ENCODE assay signal across 7 cellular contexts in the genomic region with DNA sequence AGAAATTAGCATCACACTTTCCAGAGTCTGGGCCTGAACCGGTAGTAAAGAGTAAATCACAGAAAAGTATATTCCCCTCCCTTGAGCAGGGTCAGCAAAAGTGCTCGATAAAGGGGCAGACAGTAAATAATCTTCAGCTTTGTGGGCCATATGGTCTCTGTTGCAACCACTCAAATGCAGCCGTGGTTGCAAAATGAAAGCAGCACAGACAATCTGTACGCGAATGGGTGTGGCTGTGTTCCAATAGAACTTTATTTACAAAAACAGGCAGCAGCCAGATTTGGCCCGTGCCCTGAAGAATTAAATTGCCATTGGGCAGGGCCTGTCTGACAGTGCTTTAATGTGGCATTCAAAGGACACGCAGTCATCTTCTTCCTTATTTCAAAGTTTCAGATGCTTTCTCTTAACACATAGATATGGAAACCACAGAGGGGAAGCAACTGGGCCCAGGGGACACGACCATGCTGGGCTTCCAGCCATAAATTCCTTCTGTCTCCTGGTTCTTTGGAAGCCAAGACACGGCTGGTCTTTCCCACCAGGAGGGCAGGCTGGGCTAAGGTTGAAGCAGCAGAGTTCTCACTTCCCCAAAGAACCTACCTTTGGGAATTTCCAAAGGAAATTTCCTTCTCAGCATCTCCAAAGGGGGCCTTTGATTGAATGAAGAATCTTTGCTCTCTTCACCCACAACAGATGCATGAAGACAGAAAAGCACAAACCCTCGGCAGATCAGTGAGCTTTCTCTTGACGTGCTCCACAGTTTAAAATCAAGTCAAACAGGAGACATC.
DNase-seq lines count a peak whose midpoint lies in the region; ATAC-seq and TF ChIP-seq lines count a peak whose summit lies in the region.

No MANE protein-coding gene starts in this region.

- H3K4me2 ChIP-seq in Loucy (ENCODE audit: low read depth, low read length, poor library complexity, severe bottlenecking), result peak overlapping the region; percentile 57

- peak; percentile 67 for ATAC-seq in upper lobe of right lung
- no peak for ATAC-seq in HG03565 (IDR thresholded peaks at IDR 0.05; ENCODE audit: unreplicated experiment)

- intact Hi-C loops in activated CD4-positive, alpha-beta memory T cell treated with anti-CD3 and anti-CD28 coated beads for 36 hours (cut with micrococcal nuclease), result loop anchor here (5.0 kb wide), 1 partner anchor 153 kb away; no protein-coding TSS in a partner anchor
- intact Hi-C loops in upper lobe of right lung (cut with DNase I), result no loop called here

- no peak overlapping the region for H3K4me3 Mint-ChIP-seq in activated CD4-positive, alpha-beta memory T cell treated with anti-CD3 and anti-CD28 coated beads for 36 hours

- H3K36me3 Mint-ChIP-seq in activated CD4-positive, alpha-beta memory T cell treated with anti-CD3 and anti-CD28 coated beads for 36 hours, result no peaks in the 10 kb centered on the region

- POLR2A ChIA-PET in activated CD4-positive, alpha-beta memory T cell treated with anti-CD3 and anti-CD28 coated beads for 36 hours (lab: Charles Lee), result no interaction called here

- H3F3A ChIP-seq in Loucy (ENCODE audit: low read depth), result no peaks in the 10 kb centered on the region

- H3K79me2 ChIP-seq in Loucy (ENCODE audit: insufficient read depth, low read length), result no peaks in the 10 kb centered on the region

- no peaks in the 10 kb centered on the region for H4K20me1 ChIP-seq in Loucy (ENCODE audit: insufficient read depth, low read length, poor library complexity, severe bottlenecking)

- no peaks in the 10 kb centered on the region for H3K27me3 Mint-ChIP-seq in activated CD4-positive, alpha-beta memory T cell treated with anti-CD3 and anti-CD28 coated beads for 36 hours

- H3K9ac ChIP-seq in Loucy (ENCODE audit: low read depth, low read length, poor library complexity, severe bottlenecking), result no peak overlapping the region

- peak; percentile 74 for DNase-seq in GM03348 (ENCODE audit: low spot score)
- peak; percentile 19 for DNase-seq in activated CD4-positive, alpha-beta memory T cell treated with anti-CD3 and anti-CD28 coated beads for 36 hours
- DNase-seq in inferior parietal cortex (ENCODE audit: extremely low spot score), result peak; percentile 57
- no peak for DNase-seq in upper lobe of right lung
- DNase-seq in DMS53 (lab: John Stamatoyannopoulos, UW), result no peak

- H3K9me3 ChIP-seq in Loucy (ENCODE audit: insufficient read depth, low read depth, low read length) (no peaks in the 10 kb centered on the region), upper lobe of right lung (no peaks in the 10 kb centered on the region)

- peak overlapping the region; percentile 63 for H3K27ac ChIP-seq in upper lobe of right lung

- H3K9me2 ChIP-seq in Loucy (replicated peaks; ENCODE audit: low read depth, low read length), result no peaks in the 10 kb centered on the region

- H3K4me1 ChIP-seq in Loucy (ENCODE audit: insufficient read depth, low read length, poor library complexity, severe bottlenecking), result peaks cover 55% of the 10 kb centered on the region
- H3K4me1 ChIP-seq in upper lobe of right lung, result peaks cover 47% of the 10 kb centered on the region

- TF ChIP-seq CTCF in Loucy (conservative IDR thresholded peaks at IDR 0.05; ENCODE audit: low read length) (no peak), upper lobe of right lung (IDR thresholded peaks at IDR 0.05) (no peak)

- no peaks in the 10 kb centered on the region for H3K9me3 Mint-ChIP-seq in activated CD4-positive, alpha-beta memory T cell treated with anti-CD3 and anti-CD28 coated beads for 36 hours

- H3K36me3 ChIP-seq in Loucy (ENCODE audit: insufficient read depth, low read length), result no peaks in the 10 kb centered on the region
- no peaks in the 10 kb centered on the region for H3K36me3 ChIP-seq in upper lobe of right lung

- H3K27ac Mint-ChIP-seq in activated CD4-positive, alpha-beta memory T cell treated with anti-CD3 and anti-CD28 coated beads for 36 hours, result no peak overlapping the region

- peaks cover 24% of the 10 kb centered on the region for H3K4me1 Mint-ChIP-seq in activated CD4-positive, alpha-beta memory T cell treated with anti-CD3 and anti-CD28 coated beads for 36 hours (ENCODE audit: low read depth)

- no peak overlapping the region for H2AFZ ChIP-seq in Loucy (ENCODE audit: low read length)

- H3K4me3 ChIP-seq in Loucy (ENCODE audit: low read length, poor library complexity, severe bottlenecking) (peak overlapping the region; percentile 28), upper lobe of right lung (no peak overlapping the region)

- no peaks in the 10 kb centered on the region for H3K27me3 ChIP-seq in Loucy (ENCODE audit: insufficient read depth, low read length, poor library complexity, severe bottlenecking)
- H3K27me3 ChIP-seq in upper lobe of right lung, result no peaks in the 10 kb centered on the region

- CTCF ChIA-PET in activated CD4-positive, alpha-beta memory T cell treated with anti-CD3 and anti-CD28 coated beads for 36 hours (lab: Charles Lee), result no interaction called here

Comparison
In these comparisons a context has a peak if more than half of its experiments do, and no peak if none do; other contexts are left out.
1. DNase-seq: peak in GM03348 (single experiment), activated CD4-positive, alpha-beta memory T cell treated with anti-CD3 and anti-CD28 coated beads for 36 hours (single experiment) and inferior parietal cortex (single experiment); none in upper lobe of right lung (single experiment) and DMS53 (single experiment).